Comparison of ENCODE assay signal across 15 cellular contexts in genomic region chr3:96843505-96844203, GRCh38. TPM values are rescaled to one million over a fixed set of nuclear protein-coding genes. Genes with fewer than 3 reads are reported as not detected.
DNase-seq lines count a peak whose midpoint lies in the region; ATAC-seq and TF ChIP-seq lines count a peak whose summit lies in the region.
"Had no signal": no experiment of that assay in that cellular context is flagged by ENCODE, and none has a peak within 500 bp of the region (broad histone marks: within the 10 kb centered on the region; RNA-seq: fewer than 3 reads in every experiment).

No MANE protein-coding gene starts in this region.

- WGBS in GM23248 (ENCODE audit: low coverage in 1 of 2, low lambda C conversion rate in 2 of 2, missing lambda C conversion rate in 2 of 2), 2 experiments = 43% methylated on average over 6 of the region's 6 CpGs

- H2AFZ ChIP-seq in GM23248 = no peak overlapping the region

- H3K4me1 ChIP-seq in GM23248 (ENCODE audit: insufficient read depth) = no peaks in the 10 kb centered on the region
- no peaks in the 10 kb centered on the region for H3K4me1 ChIP-seq in HEK293 (ENCODE audit: control insufficient read depth, insufficient read depth, low read length)

- CTCF ChIA-PET in HEK293 (lab: Yijun Ruan, JAX) = no interaction called here

- no peaks in the 10 kb centered on the region for H4K20me1 ChIP-seq in GM23248 (ENCODE audit: insufficient read depth)

- no peak overlapping the region for H3K4me3 Mint-ChIP-seq in chondrocyte (ENCODE audit: unreplicated experiment)
- H3K4me3 Mint-ChIP-seq: CD8-positive, alpha-beta memory T cell had no signal

- H3K27ac Mint-ChIP-seq in chondrocyte (ENCODE audit: unreplicated experiment) = no peak overlapping the region

- peaks cover 4% of the 10 kb centered on the region for H3K4me1 Mint-ChIP-seq in chondrocyte (ENCODE audit: low read depth)
- H3K4me1 Mint-ChIP-seq: CD8-positive, alpha-beta memory T cell had no signal

- H3K4me3 ChIP-seq in GM23248 (no peak overlapping the region), HEK293 (ENCODE audit: low read depth, low read length) (no peak overlapping the region), epithelial cell of esophagus (ENCODE audit: low read length) (no peak overlapping the region)

- H3K9ac ChIP-seq in GM23248 = no peak overlapping the region

- TF ChIP-seq CTCF in HEK293 (tag by site-specific recombination; IDR thresholded peaks at IDR 0.05) = no peak
- no peak for TF ChIP-seq CTCF in epithelial cell of esophagus (IDR thresholded peaks at IDR 0.05; ENCODE audit: insufficient read depth, low read depth, low read length, missing control alignments)
- no peak for TF ChIP-seq CTCF in chondrocyte (IDR thresholded peaks at IDR 0.05)

- H3K9me3 Mint-ChIP-seq in chondrocyte (ENCODE audit: low read depth) = no peaks in the 10 kb centered on the region

- no peak overlapping the region for H3K4me2 ChIP-seq in GM23248 (ENCODE audit: unreplicated experiment)

- H3K9me2 ChIP-seq in GM23248 (ENCODE audit: insufficient read depth) = no peaks in the 10 kb centered on the region

- no peaks in the 10 kb centered on the region for H3K9me3 ChIP-seq in GM23248 (ENCODE audit: low read depth)
- H3K9me3 ChIP-seq in HEK293 (ENCODE audit: control insufficient read depth, insufficient read depth, low read depth, low read length) = no peaks in the 10 kb centered on the region

- no peaks in the 10 kb centered on the region for H3K79me2 ChIP-seq in GM23248 (ENCODE audit: insufficient read depth)

- POLR2A ChIA-PET in HEK293 (lab: Yijun Ruan, JAX) = interaction anchor here (1.6 kb wide), 1 partner anchor 29 kb away, joined by 3 read pairs; the partner anchor contains the start of gene EPHA6

- no peaks in the 10 kb centered on the region for H3F3A ChIP-seq in GM23248 (ENCODE audit: insufficient read depth)

- peaks cover 2% of the 10 kb centered on the region for H3K27me3 Mint-ChIP-seq in chondrocyte (ENCODE audit: low read depth)
- H3K27me3 Mint-ChIP-seq: CD8-positive, alpha-beta memory T cell had no signal

- H3K36me3 ChIP-seq in GM23248 (ENCODE audit: low read depth) (no peaks in the 10 kb centered on the region), HEK293 (ENCODE audit: control insufficient read depth in 2 of 2, insufficient read depth in 1 of 2, low read length in 2 of 2) (no peaks in the 10 kb centered on the region)

- DNase-seq in GM23248 (peak; percentile 2), NCI-H446 treated with DMSO at 0.1 percent for 48 hours (lab: John Stamatoyannopoulos, UW) (peak; percentile 58), epithelial cell of esophagus (ENCODE audit: low read depth) (peak; percentile 22), chondrocyte (ENCODE audit: low spot score) (no peak), iPS-NIHi7 (ENCODE audit: extremely low spot score) (no peak)
- DNase-seq: CD8-positive, alpha-beta memory T cell; KBM-7; NCI-H2029; NCI-H345; NCI-H774; SHP77 treated with DMSO at 0.1 percent for 48 hours had no signal

- H3K27ac ChIP-seq in GM23248 (no peak overlapping the region), HEK293 (ENCODE audit: extremely low read depth, low read depth, low read length) (no peak overlapping the region)

- H3K27me3 ChIP-seq in GM23248 (replicated peaks; ENCODE audit: insufficient read depth) = no peaks in the 10 kb centered on the region

- ATAC-seq in HG02571 (IDR thresholded peaks at IDR 0.05; ENCODE audit: unreplicated experiment) = no peak

- H3K36me3 Mint-ChIP-seq in chondrocyte (ENCODE audit: low read depth) = no peaks in the 10 kb centered on the region
- H3K36me3 Mint-ChIP-seq: CD8-positive, alpha-beta memory T cell had no signal

- in situ Hi-C loops in GM23248 (cut with MboI) = no loop called here

TF ChIP-seq in HEK293, 187 proteins besides CTCF, POLR2A, EP300 and RAD21:
- TF ChIP-seq KLF7 (tag by site-specific recombination; IDR thresholded peaks at IDR 0.05; ENCODE audit: borderline replicate concordance) (no peak), ZNF184 (tag by site-specific recombination; IDR thresholded peaks at IDR 0.05) (peak; percentile 59; the same call in 1 of the 2 replicates)

RNA-seq across cellular contexts. Expression of gene EPHA6, which starts 29.3 kb away (rescaled TPM):
- not detected in 2 replicates for total RNA-seq in GM23248 (2014; rRNA removed; shearing (Covaris generic))
- not detected in 2 replicates for polyA plus RNA-seq in GM23248 (2016; fragmentation: Nextera tagmentation; extraction: Ambion mirVana)
- total RNA-seq in chondrocyte = 0.33 to 0.70 TPM (median 0.62 TPM) in 3 replicates
- total RNA-seq: CD8-positive, alpha-beta memory T cell; M059J had no signal
- polyA plus RNA-seq: BJ; CD8-positive, alpha-beta memory T cell had no signal

Comparison
In these comparisons a context has a peak if more than half of its experiments do, and no peak if none do; other contexts are left out.
1. DNase-seq: peak in GM23248 (single experiment), NCI-H446 treated with DMSO at 0.1 percent for 48 hours (single experiment) and epithelial cell of esophagus (single experiment); none in chondrocyte (single experiment) and iPS-NIHi7 (single experiment).